Comparison of ENCODE assay signal across 8 cellular contexts in the genomic region with DNA sequence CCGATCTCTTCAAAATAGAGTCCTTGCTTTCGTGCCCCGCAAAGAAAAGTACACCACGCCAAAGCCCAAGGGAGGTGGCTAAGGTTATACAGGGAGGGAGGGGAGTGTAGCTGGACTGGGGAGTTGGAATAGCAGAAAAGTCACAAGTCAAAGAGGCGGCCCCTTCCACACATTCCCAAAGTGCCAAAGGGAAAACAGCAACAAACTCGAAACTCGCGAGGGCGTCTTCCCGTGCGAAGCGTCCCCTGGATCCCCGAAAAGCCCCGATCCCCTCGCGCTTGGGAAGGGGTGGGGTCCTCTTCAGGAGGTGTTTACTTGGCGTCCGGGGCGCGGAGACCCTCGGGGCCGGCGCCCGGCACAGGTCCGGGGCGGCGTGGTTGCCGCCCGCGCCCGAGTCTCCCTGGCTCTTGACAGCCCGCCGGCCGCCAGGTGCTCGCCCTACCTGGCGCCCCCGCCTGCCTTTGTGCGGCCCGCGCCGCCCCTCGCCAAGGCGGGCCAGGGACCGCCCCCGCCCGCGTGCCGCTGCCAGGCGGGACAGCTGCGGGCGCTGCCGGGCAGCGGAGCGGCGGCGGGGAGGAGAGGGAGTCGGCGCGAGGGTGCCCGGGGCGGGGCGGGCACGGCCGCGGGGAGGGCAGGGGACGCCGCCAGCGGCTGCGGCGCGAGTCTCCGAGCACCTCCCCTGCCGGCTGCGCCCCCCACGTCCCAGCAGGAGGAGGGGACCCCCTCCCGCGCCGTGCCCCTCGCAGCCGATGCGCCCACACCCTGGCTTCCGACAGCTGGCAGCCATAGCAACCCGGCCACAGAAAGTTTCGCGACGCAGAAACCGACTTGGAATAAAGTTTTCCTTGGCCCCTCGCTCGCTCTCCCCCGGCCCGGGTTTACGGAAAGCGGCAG. TPM values are rescaled to one million over a fixed set of nuclear protein-coding genes. Genes with fewer than 3 reads are reported as not detected.
A peak's percentile ranks its signal among the peaks of the same experiment; 100 is the strongest.
DNase-seq lines count a peak whose midpoint lies in the region; ATAC-seq and TF ChIP-seq lines count a peak whose summit lies in the region.

No MANE protein-coding gene starts in this region.

- TF ChIP-seq CTCF in omental fat pad (IDR thresholded peaks at IDR 0.05): no peak

- H3K36me3 Mint-ChIP-seq in activated T-cell treated with anti-CD3 and anti-CD28 coated beads, Interleukin-2, amount 50 U/mL, for 24 hours (ENCODE audit: low read depth): peaks cover 2% of the 10 kb centered on the region

- DNase-seq in Ammon's horn (ENCODE audit: low spot score) (peak; percentile 56), HK-2 (ENCODE audit: unreplicated experiment) (peak; percentile 14), glomerular visceral epithelial cell (ENCODE audit: extremely low spot score) (peak; percentile 41), omental fat pad (ENCODE audit: low spot score) (no peak), SHP77 (lab: John Stamatoyannopoulos, UW) (no peak)
- DNase-seq in activated T-cell treated with anti-CD3 and anti-CD28 coated beads, Interleukin-2, amount 50 U/mL, for 24 hours: peak; percentile 42

- H3K9me3 Mint-ChIP-seq in activated T-cell treated with anti-CD3 and anti-CD28 coated beads, Interleukin-2, amount 50 U/mL, for 24 hours: no peaks in the 10 kb centered on the region

- peak overlapping the region; percentile 81 for H3K27ac Mint-ChIP-seq in activated T-cell treated with anti-CD3 and anti-CD28 coated beads, Interleukin-2, amount 50 U/mL, for 24 hours

- peak; percentile 41 for ATAC-seq in omental fat pad (ENCODE audit: low FRiP score)
- ATAC-seq in GM18517 (IDR thresholded peaks at IDR 0.05; ENCODE audit: unreplicated experiment): no peak

- TF ChIP-seq POLR2A in GM18951 (IDR thresholded peaks at IDR 0.05; ENCODE audit: extremely low read depth, insufficient read depth, insufficient read length): peak; percentile 15

- H3K4me3 Mint-ChIP-seq in activated T-cell treated with anti-CD3 and anti-CD28 coated beads, Interleukin-2, amount 50 U/mL, for 24 hours: peak overlapping the region; percentile 81

- H3K4me1 Mint-ChIP-seq in activated T-cell treated with anti-CD3 and anti-CD28 coated beads, Interleukin-2, amount 50 U/mL, for 24 hours (ENCODE audit: low read depth): peaks cover 25% of the 10 kb centered on the region

- in situ Hi-C loops in GM18951 (cut with MboI; ENCODE audit: low sequenced_read_pairs, unreplicated experiment): no loop called here

- H3K27me3 Mint-ChIP-seq in activated T-cell treated with anti-CD3 and anti-CD28 coated beads, Interleukin-2, amount 50 U/mL, for 24 hours: peaks cover 62% of the 10 kb centered on the region

RNA-seq across cellular contexts. Expression of a gene that starts 1.0 kb away (rescaled TPM):
- total RNA-seq in omental fat pad: 100 to 1,000 TPM in 1 of 4 donors, 10 to 100 TPM in 3; 35.7 to 193 (median 68.0) TPM

Comparison
In these comparisons a context has a peak if more than half of its experiments do, and no peak if none do; other contexts are left out.
1. DNase-seq: peak in Ammon's horn (single experiment), HK-2 (single experiment), activated T-cell treated with anti-CD3 and anti-CD28 coated beads, Interleukin-2, amount 50 U/mL, for 24 hours (single experiment) and glomerular visceral epithelial cell (single experiment); none in omental fat pad (single experiment) and SHP77 (0 of 2).